Comparison of ENCODE assay signal across 20 cellular contexts in the genomic region with DNA sequence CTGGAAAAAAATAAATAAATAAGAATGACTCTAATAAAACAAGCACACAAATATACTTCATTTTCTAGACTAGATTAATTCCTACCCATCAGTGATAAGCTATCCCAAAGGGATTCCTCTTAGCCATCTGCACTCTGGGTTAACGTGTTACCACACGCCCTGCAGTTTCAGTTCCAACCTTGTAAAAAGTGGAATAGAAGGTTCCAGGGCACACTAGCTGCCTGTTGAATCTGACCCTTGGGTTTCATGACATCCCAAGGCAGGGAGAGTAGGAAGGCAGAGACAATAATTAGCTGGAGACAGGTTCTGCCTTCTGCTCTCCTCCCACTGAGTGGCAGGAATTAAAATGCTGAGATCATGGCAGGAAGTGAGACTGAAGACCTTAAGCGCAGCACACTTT. TPM values are rescaled to one million over a fixed set of nuclear protein-coding genes. Genes with fewer than 3 reads are reported as not detected.
DNase-seq lines count a peak whose midpoint lies in the region; ATAC-seq and TF ChIP-seq lines count a peak whose summit lies in the region.
"Had no signal": no experiment of that assay in that cellular context is flagged by ENCODE, and none has a peak within 500 bp of the region (broad histone marks: within the 10 kb centered on the region; RNA-seq: fewer than 3 reads in every experiment).

No MANE protein-coding gene starts in this region.

- H3K4me1 ChIP-seq in Karpas-422 (ENCODE audit: low read length), result peaks cover 22% of the 10 kb centered on the region
- H3K4me1 ChIP-seq: prostate gland had no signal

- H3K4me2 ChIP-seq in Karpas-422 (ENCODE audit: low read depth, low read length, poor library complexity, severe bottlenecking), result peak overlapping the region; percentile 71

- no peak overlapping the region for H3K4me3 ChIP-seq in Karpas-422 (ENCODE audit: low read length)
- H3K4me3 ChIP-seq in WERI-Rb-1 (ENCODE audit: low read depth, low read length), result no peak overlapping the region
- H3K4me3 ChIP-seq: prostate gland had no signal

- H3K4me1 Mint-ChIP-seq in nephron progenitor cell, result no peaks in the 10 kb centered on the region

- no peaks in the 10 kb centered on the region for H3K9me2 ChIP-seq in Karpas-422 (replicated peaks; ENCODE audit: insufficient read depth, low read length)

- H3K27ac Mint-ChIP-seq in nephron progenitor cell, result peak overlapping the region; percentile 91

- TF ChIP-seq CTCF in WERI-Rb-1 (IDR thresholded peaks at IDR 0.05; ENCODE audit: low read depth, low read length), result no peak
- TF ChIP-seq CTCF in nephron progenitor cell (IDR thresholded peaks at IDR 0.05), result no peak

- ATAC-seq in GM18867 (IDR thresholded peaks at IDR 0.05; ENCODE audit: unreplicated experiment), result no peak
- ATAC-seq in GM18861 (IDR thresholded peaks at IDR 0.05; ENCODE audit: unreplicated experiment), result no peak
- no peak for ATAC-seq in HG02970 (IDR thresholded peaks at IDR 0.05; ENCODE audit: low FRiP score, unreplicated experiment)
- ATAC-seq: left lobe of liver had no signal

- H3K27ac ChIP-seq in Karpas-422 (ENCODE audit: low read length) (peak overlapping the region; percentile 85), WERI-Rb-1 (peak overlapping the region; percentile 79)
- H3K27ac ChIP-seq: prostate gland had no signal

- H3K36me3 ChIP-seq in Karpas-422 (ENCODE audit: insufficient read depth, low read length) (no peaks in the 10 kb centered on the region), WERI-Rb-1 (peaks cover 19% of the 10 kb centered on the region)
- H3K36me3 ChIP-seq: prostate gland had no signal

- DNase-seq in NCI-H526 (lab: John Stamatoyannopoulos, UW) (peak; percentile 7 to 34), NCI-H526 treated with DMSO at 0.1 percent for 48 hours (lab: John Stamatoyannopoulos, UW) (no peak), Karpas-422 (peak; percentile 51), WERI-Rb-1 (peak; percentile 16), nephron progenitor cell (no peak)
- DNase-seq: activated effector memory CD4-positive, alpha-beta T cell treated with anti-CD3 and anti-CD28 coated beads, Interleukin-2, amount 50 U/mL, for 16 hours; CD4-positive, alpha-beta memory T cell; GDM1; KBM-7; naive B cell; NCI-H1436 treated with DMSO at 0.1 percent for 48 hours; SHP77; stimulated activated CD4-positive, alpha-beta T cell treated with anti-CD3 and anti-CD28 coated beads, Interleukin-12 subunit alpha, Interleukin-12 subunit beta, amount 100 ng/mL, for 4 hours; T1000 had no signal

- H3K9me3 Mint-ChIP-seq in nephron progenitor cell, result peaks cover 21% of the 10 kb centered on the region
- H3K9me3 Mint-ChIP-seq: CD4-positive, alpha-beta memory T cell had no signal

- no peaks in the 10 kb centered on the region for H3K79me2 ChIP-seq in Karpas-422 (ENCODE audit: low read length)

- H3K27me3 Mint-ChIP-seq in nephron progenitor cell (ENCODE audit: low read depth, poor library complexity), result no peaks in the 10 kb centered on the region
- H3K27me3 Mint-ChIP-seq: CD4-positive, alpha-beta memory T cell; naive B cell had no signal

- no peak overlapping the region for H2AFZ ChIP-seq in Karpas-422 (ENCODE audit: low read length)

- no peaks in the 10 kb centered on the region for H3K27me3 ChIP-seq in Karpas-422 (ENCODE audit: low read length)
- no peaks in the 10 kb centered on the region for H3K27me3 ChIP-seq in WERI-Rb-1 (ENCODE audit: insufficient read depth, low read depth, severe bottlenecking)

- H3K9ac ChIP-seq in Karpas-422 (ENCODE audit: low read length), result no peak overlapping the region

- H3K4me3 Mint-ChIP-seq in nephron progenitor cell, result no peak overlapping the region
- H3K4me3 Mint-ChIP-seq: CD4-positive, alpha-beta memory T cell; naive B cell had no signal

- H3K36me3 Mint-ChIP-seq in nephron progenitor cell (ENCODE audit: low read depth), result peaks cover 49% of the 10 kb centered on the region

- no peaks in the 10 kb centered on the region for H3K9me3 ChIP-seq in Karpas-422 (ENCODE audit: low read length)
- no peaks in the 10 kb centered on the region for H3K9me3 ChIP-seq in WERI-Rb-1 (ENCODE audit: severe bottlenecking)
- H3K9me3 ChIP-seq: prostate gland had no signal

- H4K20me1 ChIP-seq in Karpas-422 (ENCODE audit: insufficient read depth, low read depth, low read length), result peaks cover 4% of the 10 kb centered on the region; the same call in 1 of the 2 replicates

RNA-seq across cellular contexts. Expression of a gene that starts 33.5 kb away (rescaled TPM):
- total RNA-seq in Karpas-422 (2014; rRNA removed; shearing (Covaris generic); ENCODE audit: low replicate concordance), result 4.2 and 5.6 TPM in 2 replicates

RNA-seq across cellular contexts. Expression of a gene that starts 39.0 kb away (rescaled TPM):
- not detected in 2 replicates for total RNA-seq in Karpas-422 (2014; rRNA removed; shearing (Covaris generic); ENCODE audit: low replicate concordance)
- total RNA-seq: A673, left lobe of liver had no signal

Comparison
In these comparisons a context has a peak if more than half of its experiments do, and no peak if none do; other contexts are left out.
1. DNase-seq: peak in NCI-H526 (2 of 2), Karpas-422 (single experiment) and WERI-Rb-1 (single experiment); none in NCI-H526 treated with DMSO at 0.1 percent for 48 hours (single experiment) and nephron progenitor cell (single experiment).